8 cellular contexts compared by ENCODE assay signal in the genomic region with DNA sequence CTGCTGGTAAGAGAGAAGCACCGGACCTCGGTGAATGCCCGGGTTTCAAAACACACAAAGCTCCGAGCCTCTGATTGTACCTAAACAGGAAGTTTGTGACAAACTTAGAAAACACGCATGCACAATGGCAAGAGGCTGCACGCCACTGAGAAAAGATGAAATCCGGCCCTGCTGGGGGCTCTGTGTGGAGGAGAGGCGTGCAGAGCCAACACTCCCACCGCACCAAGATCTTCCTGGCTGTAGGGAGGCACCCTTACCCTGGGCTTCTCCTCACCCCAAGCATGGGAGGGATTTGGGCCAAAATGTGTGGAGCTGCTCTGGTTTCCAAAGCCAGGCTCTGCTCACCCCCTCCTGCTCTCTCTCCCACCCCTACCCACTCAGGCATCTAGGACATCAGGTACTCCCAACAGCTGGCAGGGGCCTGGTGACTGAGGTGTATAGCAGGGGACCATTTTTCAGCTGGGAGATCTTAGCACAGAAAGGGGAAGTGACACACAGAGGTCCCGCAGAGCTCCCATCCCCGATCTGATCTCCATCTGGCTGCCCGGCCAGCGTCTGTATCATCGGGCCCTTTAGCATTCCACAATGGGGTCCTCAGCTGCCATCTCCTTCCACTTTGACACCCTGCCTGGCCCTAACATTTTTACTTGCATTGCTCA.
A peak's percentile ranks its signal among the peaks of the same experiment; 100 is the strongest.
DNase-seq lines count a peak whose midpoint lies in the region; ATAC-seq and TF ChIP-seq lines count a peak whose summit lies in the region.

No MANE protein-coding gene starts in this region.

- no peaks in the 10 kb centered on the region for H3K9me3 Mint-ChIP-seq in activated CD8-positive, alpha-beta memory T cell treated with anti-CD3 and anti-CD28 coated beads, Interleukin-2, amount 10 ng/mL, durations not matched to agents 7 days and 5 days (ENCODE audit: low read depth)

- peak overlapping the region; percentile 66 for H3K4me3 Mint-ChIP-seq in activated CD8-positive, alpha-beta memory T cell treated with anti-CD3 and anti-CD28 coated beads, Interleukin-2, amount 10 ng/mL, durations not matched to agents 7 days and 5 days

- TF ChIP-seq POLR2A in uterus (IDR thresholded peaks at IDR 0.05): no peak

- no peaks in the 10 kb centered on the region for H3K27me3 Mint-ChIP-seq in activated CD8-positive, alpha-beta memory T cell treated with anti-CD3 and anti-CD28 coated beads, Interleukin-2, amount 10 ng/mL, durations not matched to agents 7 days and 5 days

- ATAC-seq in HG03280 (IDR thresholded peaks at IDR 0.05; ENCODE audit: unreplicated experiment): peak; percentile 49
- peak; percentile 54 for ATAC-seq in activated CD8-positive, alpha-beta memory T cell treated with anti-CD3 and anti-CD28 coated beads, Interleukin-2, amount 10 ng/mL, durations not matched to agents 7 days and 5 days
- ATAC-seq in mucosa of descending colon: peak; percentile 63

- intact Hi-C loops in mucosa of descending colon (cut with DNase I, micrococcal nuclease) (no loop called here), uterus (cut with DNase I; ENCODE audit: low total_unique reads) (no loop called here)

- no peak overlapping the region for H3K4me3 ChIP-seq in mucosa of descending colon
- no peak overlapping the region for H3K4me3 ChIP-seq in uterus

- H3K4me1 ChIP-seq in mucosa of descending colon (ENCODE audit: low read depth) (peaks cover 17% of the 10 kb centered on the region), uterus (no peaks in the 10 kb centered on the region)

- CTCF ChIA-PET in activated CD8-positive, alpha-beta memory T cell treated with anti-CD3 and anti-CD28 coated beads, Interleukin-2, amount 10 ng/mL, durations not matched to agents 7 days and 5 days (lab: Charles Lee): interaction anchor here (0.9 to 3.4 kb wide), 18 partner anchors 9 to 180 kb away, joined by 3 to 20 read pairs (median 4); no protein-coding TSS in a partner anchor

- H3K36me3 ChIP-seq in mucosa of descending colon (ENCODE audit: low read depth): no peaks in the 10 kb centered on the region
- no peaks in the 10 kb centered on the region for H3K36me3 ChIP-seq in uterus

- peaks cover 29% of the 10 kb centered on the region for H3K36me3 Mint-ChIP-seq in activated CD8-positive, alpha-beta memory T cell treated with anti-CD3 and anti-CD28 coated beads, Interleukin-2, amount 10 ng/mL, durations not matched to agents 7 days and 5 days

- no peaks in the 10 kb centered on the region for H3K27me3 ChIP-seq in uterus

- TF ChIP-seq CTCF in mucosa of descending colon (IDR thresholded peaks at IDR 0.05): no peak
- no peak for TF ChIP-seq CTCF in uterus (IDR thresholded peaks at IDR 0.05)

- DNase-seq in stimulated activated CD4-positive, alpha-beta T cell treated with anti-CD3 and anti-CD28 coated beads, Interleukin-15, amount 100 ng/mL, for 24 hours: peak; percentile 32
- DNase-seq in stimulated activated CD4-positive, alpha-beta T cell treated with anti-CD3 and anti-CD28 coated beads, Interleukin-2, amount 100 ng/mL, for 48 hours: no peak
- DNase-seq in activated CD8-positive, alpha-beta memory T cell treated with anti-CD3 and anti-CD28 coated beads, Interleukin-2, amount 10 ng/mL, durations not matched to agents 7 days and 5 days: peak; percentile 71
- DNase-seq in mucosa of descending colon (peak in 2 of 3 donors; percentile 26 to 33), NCI-H1694 (lab: John Stamatoyannopoulos, UW) (no peak), uterus (no peak), cortex of kidney (lab: John Stamatoyannopoulos, UW) (no peak)

- peaks cover 86% of the 10 kb centered on the region for H3K4me1 Mint-ChIP-seq in activated CD8-positive, alpha-beta memory T cell treated with anti-CD3 and anti-CD28 coated beads, Interleukin-2, amount 10 ng/mL, durations not matched to agents 7 days and 5 days

- no peaks in the 10 kb centered on the region for H3K9me3 ChIP-seq in mucosa of descending colon
- H3K9me3 ChIP-seq in uterus: no peaks in the 10 kb centered on the region

- peak overlapping the region; percentile 97 for H3K27ac Mint-ChIP-seq in activated CD8-positive, alpha-beta memory T cell treated with anti-CD3 and anti-CD28 coated beads, Interleukin-2, amount 10 ng/mL, durations not matched to agents 7 days and 5 days

- no peak overlapping the region for H3K27ac ChIP-seq in uterus

Comparison
In these comparisons a context has a peak if more than half of its experiments do, and no peak if none do; other contexts are left out.
1. DNase-seq: peak in stimulated activated CD4-positive, alpha-beta T cell treated with anti-CD3 and anti-CD28 coated beads, Interleukin-15, amount 100 ng/mL, for 24 hours (single experiment), activated CD8-positive, alpha-beta memory T cell treated with anti-CD3 and anti-CD28 coated beads, Interleukin-2, amount 10 ng/mL, durations not matched to agents 7 days and 5 days (single experiment) and mucosa of descending colon (2 of 3); none in stimulated activated CD4-positive, alpha-beta T cell treated with anti-CD3 and anti-CD28 coated beads, Interleukin-2, amount 100 ng/mL, for 48 hours (0 of 2), NCI-H1694 (single experiment), uterus (0 of 2) and cortex of kidney (single experiment).
2. Peak in every context shown above with its lines, with median percentiles within 50 percentile points of each other: ATAC-seq.